In genomic region chr4:21018817-21019216, GRCh38 we compare ENCODE assay signal across 1 cellular context.
TF ChIP-seq lines count a peak whose summit lies in the region.

No MANE protein-coding gene starts in this region.

TF ChIP-seq in SK-N-SH treated with all-trans-retinoic acid at 6 μM for 48 hours, 23 proteins besides CTCF, POLR2A, EP300 and RAD21 (continued from another document):
- TF ChIP-seq CREB5 (CRISPR knock-in tag; IDR thresholded peaks at IDR 0.05; ENCODE audit: low read depth) (no peak), OSR1 (CRISPR knock-in tag; IDR thresholded peaks at IDR 0.05) (no peak), ARNTL (CRISPR knock-in tag; IDR thresholded peaks at IDR 0.05; ENCODE audit: borderline replicate concordance, low read depth) (no peak)
